In the genomic region with DNA sequence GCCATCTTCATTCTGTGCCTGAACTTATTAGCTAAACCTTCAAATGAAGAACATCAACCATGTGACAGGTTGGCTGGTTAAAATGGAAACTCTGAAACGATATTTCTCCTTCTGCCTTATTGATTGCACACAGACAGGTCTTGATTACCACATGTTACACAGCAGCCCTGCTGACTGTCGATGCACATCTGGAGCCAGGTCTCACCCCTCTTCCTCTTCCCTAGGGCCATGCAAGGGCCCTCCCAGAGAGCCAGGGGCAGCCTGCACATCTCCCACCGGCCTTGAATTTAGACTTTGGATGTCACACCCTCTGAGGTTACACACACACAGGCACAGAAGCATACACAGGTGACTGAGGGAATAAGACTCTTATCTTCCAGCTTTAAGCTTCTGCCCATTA, we compare ENCODE assay signal across 35 cellular contexts. TPM values are rescaled to one million over a fixed set of nuclear protein-coding genes. Genes with fewer than 3 reads are reported as not detected.
"Had no signal": no experiment of that assay in that cellular context is flagged by ENCODE, and none has a peak within 500 bp of the region (broad histone marks: within the 10 kb centered on the region; RNA-seq: fewer than 3 reads in every experiment).

No MANE protein-coding gene starts in this region.

- ATAC-seq: activated naive CD4-positive, alpha-beta T cell treated with anti-CD3 and anti-CD28 coated beads, Interleukin-2, amount 50 U/mL, for 72 hours; activated naive CD8-positive, alpha-beta T cell treated with anti-CD3 and anti-CD28 coated beads, Interleukin-2, amount 50 U/mL, for 24 hours; activated T-cell treated with anti-CD3 and anti-CD28 coated beads, Interleukin-2, amount 50 U/mL, for 4 hours; activated T-cell treated with anti-CD3 and anti-CD28 coated beads, Interleukin-2, amount 50 U/mL, for 72 hours; activated T-helper 17 cell treated with anti-CD3 and anti-CD28 coated beads, Interleukin-2, amount 50 U/mL, for 72 hours; body of pancreas had no signal

- H3K36me3 ChIP-seq: adrenal gland, ascending aorta, brain microvascular endothelial cell, breast epithelium, cardiac muscle cell had no signal

- H3K4me1 ChIP-seq: adrenal gland, ascending aorta, body of pancreas, breast epithelium had no signal

- DNase-seq: activated effector memory CD4-positive, alpha-beta T cell treated with anti-CD3 and anti-CD28 coated beads, Interleukin-2, amount 50 U/mL, for 16 hours; activated effector memory CD4-positive, alpha-beta T cell treated with Interleukin-2 at 50 U/mL for 16 hours; activated gamma-delta T cell; activated gamma-delta T cell treated with Interleukin-2 at 50 U/mL for 16 hours; activated naive CD4-positive, alpha-beta T cell; activated naive CD4-positive, alpha-beta T cell treated with anti-CD3 and anti-CD28 coated beads for 36 hours; activated naive CD4-positive, alpha-beta T cell treated with anti-CD3 and anti-CD28 coated beads, Interleukin-2, amount 10 ng/mL, durations not matched to agents 7 days and 5 days; activated naive CD4-positive, alpha-beta T cell treated with anti-CD3 and anti-CD28 coated beads, Interleukin-2, amount 50 U/mL, for 16 hours; activated naive CD4-positive, alpha-beta T cell treated with Interleukin-2 at 50 U/mL for 16 hours; activated naive CD8-positive, alpha-beta T cell treated with anti-CD3 and anti-CD28 coated beads for 36 hours; activated naive CD8-positive, alpha-beta T cell treated with anti-CD3 and anti-CD28 coated beads, Interleukin-2, amount 10 ng/mL, durations not matched to agents 7 days and 5 days; activated naive CD8-positive, alpha-beta T cell treated with anti-CD3 and anti-CD28 coated beads, Interleukin-2, amount 50 U/mL, for 24 hours; activated T-cell treated with anti-CD3 and anti-CD28 coated beads, Interleukin-2, amount 50 U/mL, for 1 hour; activated T-cell treated with anti-CD3 and anti-CD28 coated beads, Interleukin-2, amount 50 U/mL, for 24 hours; activated T-cell treated with anti-CD3 and anti-CD28 coated beads, Interleukin-2, amount 50 U/mL, for 4 hours; activated T-cell treated with anti-CD3 and anti-CD28 coated beads, Interleukin-2, amount 50 U/mL, for 48 hours; activated T-cell treated with anti-CD3 and anti-CD28 coated beads, Interleukin-2, amount 50 U/mL, for 72 hours; adrenal gland; amniotic stem cell; amygdala; anterior cingulate cortex; aorta; body of pancreas; brain microvascular endothelial cell; caudate nucleus; central memory CD4-positive, alpha-beta T cell; cerebellar nuclear complex had no signal

- H3K9me3 ChIP-seq: adrenal gland, ascending aorta, body of pancreas, breast epithelium had no signal

- H3K4me3 ChIP-seq: adrenal gland, ascending aorta, body of pancreas, breast epithelium, cardiac muscle cell had no signal

- H3K27ac ChIP-seq: adrenal gland, ascending aorta, body of pancreas, brain microvascular endothelial cell, breast epithelium, cardiac muscle cell had no signal

- H3K27me3 ChIP-seq: adrenal gland, ascending aorta, body of pancreas, brain microvascular endothelial cell, breast epithelium, cardiac muscle cell had no signal

- FAIRE-seq: astrocyte, bronchial epithelial cell had no signal

RNA-seq across cellular contexts. Expression of a gene that starts 45.1 kb away (rescaled TPM):
- total RNA-seq: activated T-cell treated with anti-CD3 and anti-CD28 coated beads, Interleukin-2, amount 50 U/mL, for 4 hours; activated T-helper 1 cell treated with anti-CD3 and anti-CD28 coated beads, Interleukin-12 subunit alpha, Interleukin-12 subunit beta, Interleukin-2, Interleukin-4 antibody, amounts not matched to agents 30 ng/mL and 10 ng/mL and 1 ng/mL, durations not matched to agents 14 hours and 24 hours and 36 hours had no signal
